Comparison of ENCODE assay signal across 8 cellular contexts in genomic region chr5:141330299-141331080, GRCh38. TPM values are rescaled to one million over a fixed set of nuclear protein-coding genes. Genes with fewer than 3 reads are reported as not detected.
DNase-seq lines count a peak whose midpoint lies in the region; ATAC-seq, FAIRE-seq and TF ChIP-seq lines count a peak whose summit lies in the region.

Gene PCDHGA1, plus strand, starts transcription at chr5:141330514.

- POLR2A ChIA-PET in naive thymus-derived CD4-positive, alpha-beta T cell (lab: Charles Lee) = interaction anchor here (1.0 kb wide), 1 partner anchor 11 kb away, joined by 3 read pairs; no protein-coding TSS in a partner anchor

- 17 to 26% (median 23%) methylated on average over 21 of the region's 21 CpGs for WGBS in ovary, 3 donors
- WGBS in transverse colon (ENCODE audit: low coverage in 1 of 2), 2 donors = 48 to 63% methylated on average over 14 to 21 of the region's 21 CpGs

- FAIRE-seq in A204.1 (lab: Jason Lieb, UNC) = peak; percentile 49

- no peak within 1 kb of the TSS for H3K4me3 ChIP-seq in NB4 (ENCODE audit: low read depth, low read length)
- H3K4me3 ChIP-seq in astrocyte of the spinal cord (ENCODE audit: low read depth, low read length) = peak within 1 kb of the TSS; percentile 24
- no peak within 1 kb of the TSS for H3K4me3 ChIP-seq in naive thymus-derived CD4-positive, alpha-beta T cell (ENCODE audit: low read length)
- H3K4me3 ChIP-seq in ovary = no peak within 1 kb of the TSS
- no peak within 1 kb of the TSS for H3K4me3 ChIP-seq in transverse colon

- H3K27me3 Mint-ChIP-seq in naive thymus-derived CD4-positive, alpha-beta T cell = peaks cover 42 to 85% (median 78%) of the 10 kb centered on the region in 5 donors

- no peaks in the 10 kb centered on the region for H3K36me3 ChIP-seq in naive thymus-derived CD4-positive, alpha-beta T cell (ENCODE audit: control insufficient read depth in 2 of 3, insufficient read depth in 3 of 3, low read length in 3 of 3)
- H3K36me3 ChIP-seq in ovary = no peaks in the 10 kb centered on the region
- H3K36me3 ChIP-seq in transverse colon = peaks cover 0 to 3% (median 0%) of the 10 kb centered on the region in 4 donors

- DNase-seq in GM10266 (ENCODE audit: extremely low spot score) = no peak
- peak; percentile 34 for DNase-seq in NB4 (ENCODE audit: low read depth)
- peak; percentile 56 for DNase-seq in astrocyte of the spinal cord (ENCODE audit: low read depth, low spot score)
- peak in 1 of 9 donors; percentile 23 for DNase-seq in naive thymus-derived CD4-positive, alpha-beta T cell
- no peak for DNase-seq in ovary
- DNase-seq in transverse colon = no peak

- H3K9me3 Mint-ChIP-seq in naive thymus-derived CD4-positive, alpha-beta T cell = peaks cover 11 to 93% (median 42%) of the 10 kb centered on the region in 11 donors

- no peak for TF ChIP-seq POLR2A in NB4 (IDR thresholded peaks at IDR 0.05; ENCODE audit: extremely low read depth, insufficient read length)
- TF ChIP-seq POLR2A in ovary (IDR thresholded peaks at IDR 0.05) = no peak
- TF ChIP-seq POLR2A in transverse colon (IDR thresholded peaks at IDR 0.05) = no peak

- H3K27ac Mint-ChIP-seq in naive thymus-derived CD4-positive, alpha-beta T cell = no peak within 1 kb of the TSS

- intact Hi-C loops in naive thymus-derived CD4-positive, alpha-beta T cell (cut with micrococcal nuclease) = no loop called here
- intact Hi-C loops in ovary (cut with DNase I) (no loop called here), transverse colon (cut with DNase I; ENCODE audit: low total_unique reads) (no loop called here)

- H3K27ac ChIP-seq in naive thymus-derived CD4-positive, alpha-beta T cell (ENCODE audit: low read depth, low read length) = no peak within 1 kb of the TSS
- H3K27ac ChIP-seq in ovary (no peak within 1 kb of the TSS), transverse colon (no peak within 1 kb of the TSS)

- TF ChIP-seq EP300 in ovary (IDR thresholded peaks at IDR 0.05) = no peak
- no peak for TF ChIP-seq EP300 in transverse colon (IDR thresholded peaks at IDR 0.05; ENCODE audit: low read depth)

- CTCF ChIA-PET in naive thymus-derived CD4-positive, alpha-beta T cell (lab: Charles Lee) = interaction anchor here (0.6 to 1.6 kb wide), 5 partner anchors 9 to 456 kb away, joined by 3 to 6 read pairs (median 3); no protein-coding TSS in a partner anchor

- H3K36me3 Mint-ChIP-seq in naive thymus-derived CD4-positive, alpha-beta T cell = peaks cover 3 to 23% (median 12%) of the 10 kb centered on the region in 5 donors

- H3K4me1 Mint-ChIP-seq in naive thymus-derived CD4-positive, alpha-beta T cell = peaks cover 0 to 11% (median 7%) of the 10 kb centered on the region in 7 donors

- peaks cover 0 to 11% of the 10 kb centered on the region in 2 donors for H3K27me3 ChIP-seq in naive thymus-derived CD4-positive, alpha-beta T cell (ENCODE audit: control insufficient read depth in 2 of 2, insufficient read depth in 2 of 2, low read length in 2 of 2)
- H3K27me3 ChIP-seq in ovary (no peaks in the 10 kb centered on the region), transverse colon (peaks cover 49% of the 10 kb centered on the region)

- in situ Hi-C loops in astrocyte of the spinal cord (cut with HindIII; ENCODE audit: low sequenced_read_pairs) = no loop called here
- in situ Hi-C loops in transverse colon (cut with MboI; ENCODE audit: low pct_ligation_motif_present in 1 of 4, low pct_unique_long_range_greater_than_20kb in 1 of 4, low sequenced_read_pairs in 3 of 4) = no loop called here

- TF ChIP-seq CTCF in GM10266 (IDR thresholded peaks at IDR 0.05; ENCODE audit: control insufficient read depth, insufficient read depth, low read depth, missing control alignments) (peak; percentile 29), NB4 (IDR thresholded peaks at IDR 0.05; ENCODE audit: low read depth, low read length) (peak; percentile 23), astrocyte of the spinal cord (IDR thresholded peaks at IDR 0.05; ENCODE audit: low read depth, low read length) (peak; percentile 45), ovary (IDR thresholded peaks at IDR 0.05) (no peak), transverse colon (IDR thresholded peaks at IDR 0.05) (peak in 1 of 5 experiments; percentile 14)

- ATAC-seq in naive thymus-derived CD4-positive, alpha-beta T cell = peak; percentile 56
- ATAC-seq in GM19467 (IDR thresholded peaks at IDR 0.05; ENCODE audit: unreplicated experiment) = no peak

- peak within 1 kb of the TSS in 9 of 10 donors; percentile 19 to 56 (median 35) for H3K4me3 Mint-ChIP-seq in naive thymus-derived CD4-positive, alpha-beta T cell

- peaks cover 0 to 49% (median 5%) of the 10 kb centered on the region in 3 experiments for H3K9me3 ChIP-seq in naive thymus-derived CD4-positive, alpha-beta T cell (ENCODE audit: control insufficient read depth in 2 of 3, low read length in 3 of 3)
- H3K9me3 ChIP-seq in ovary (peaks cover 0 to 48% of the 10 kb centered on the region in 2 donors), transverse colon (peaks cover 45 to 67% of the 10 kb centered on the region in 2 donors)

- H3K4me1 ChIP-seq in naive thymus-derived CD4-positive, alpha-beta T cell (ENCODE audit: control insufficient read depth in 2 of 2, insufficient read depth in 2 of 2, low read length in 2 of 2) = no peaks in the 10 kb centered on the region
- H3K4me1 ChIP-seq in ovary (ENCODE audit: insufficient read depth) (no peaks in the 10 kb centered on the region), transverse colon (no peaks in the 10 kb centered on the region)

RNA-seq across cellular contexts. Expression of gene PCDHGA1, which starts in this region (rescaled TPM):
- total RNA-seq in naive thymus-derived CD4-positive, alpha-beta T cell = under 1 TPM; 0.08 to 0.54 (median 0.17) TPM
- not detected for polyA plus RNA-seq in naive thymus-derived CD4-positive, alpha-beta T cell
- total RNA-seq in ovary (1 to 10 TPM in 3 of 7 donors, under 1 TPM in 4; 0.72 to 2.8 (median 1.00) TPM), transverse colon (under 1 TPM in 2 of 4 donors, not detected in 2; 0.55 to 0.64 TPM)
- under 1 TPM; 0.29 to 0.90 TPM for polyA plus RNA-seq in ovary

Comparison
In these comparisons a context has a peak if more than half of its experiments do, and no peak if none do; other contexts are left out.
1. Peak in ATAC-seq in naive thymus-derived CD4-positive, alpha-beta T cell; RNA of the gene not detected or under 1 TPM.
2. DNase-seq: peak in NB4 (single experiment) and astrocyte of the spinal cord (single experiment); none in GM10266 (single experiment), ovary (0 of 5) and transverse colon (single experiment).
3. CTCF ChIP-seq: peak in GM10266 (single experiment), NB4 (single experiment) and astrocyte of the spinal cord (single experiment); none in ovary (0 of 3).